Comparison of ENCODE assay signal across 17 cellular contexts in the genomic region with DNA sequence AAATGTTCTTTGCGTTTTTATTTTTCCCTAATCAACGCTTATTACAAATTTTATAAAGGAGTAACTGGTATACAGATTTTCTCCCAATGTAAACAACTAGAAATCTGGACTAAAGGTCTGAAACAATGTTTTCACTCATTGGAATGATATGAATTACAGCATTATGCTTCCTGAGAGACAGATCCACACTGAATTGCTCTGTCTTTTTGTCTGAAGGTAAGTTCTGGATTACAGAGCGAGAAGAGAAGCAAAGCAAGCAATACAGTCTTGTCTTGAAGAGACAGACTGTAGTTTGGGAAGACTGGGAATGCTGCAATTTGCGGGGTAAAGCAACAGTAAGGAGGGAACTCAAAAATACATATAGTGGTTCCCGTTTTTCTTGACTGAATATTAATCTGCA.
DNase-seq lines count a peak whose midpoint lies in the region; FAIRE-seq and TF ChIP-seq lines count a peak whose summit lies in the region.
"Had no signal": no experiment of that assay in that cellular context is flagged by ENCODE, and none has a peak within 500 bp of the region (broad histone marks: within the 10 kb centered on the region; RNA-seq: fewer than 3 reads in every experiment).

No MANE protein-coding gene starts in this region.

- no peak overlapping the region for H2AK5ac ChIP-seq in H1 (ENCODE audit: low read depth, low read length)

- H4K91ac ChIP-seq in H1 (replicated peaks; ENCODE audit: insufficient read length, low read length), result no peak overlapping the region

- no peak overlapping the region for H3K14ac ChIP-seq in H1 (ENCODE audit: insufficient read length)

- no peak overlapping the region for H3K56ac ChIP-seq in H1 (replicated peaks; ENCODE audit: insufficient read length, low read depth, low read length)

- H2AFZ ChIP-seq in H1 (ENCODE audit: low read length) (0 out of 2 replicates have a peak overlapping the region, but pooled peaks have one; percentile 48), neural progenitor cell (replicated peaks) (peak overlapping the region; percentile 38)

- H3K27ac Mint-ChIP-seq in neural progenitor cell, result no peak overlapping the region
- H3K27ac Mint-ChIP-seq: CD4-positive, alpha-beta memory T cell had no signal

- H3K27me3 Mint-ChIP-seq in neural progenitor cell (ENCODE audit: insufficient read depth, low read depth), result peaks cover 5% of the 10 kb centered on the region
- H3K27me3 Mint-ChIP-seq: CD4-positive, alpha-beta memory T cell had no signal

- H3K9me3 Mint-ChIP-seq in neural progenitor cell, result peaks cover 14% of the 10 kb centered on the region

- POLR2A ChIA-PET in H1 (lab: Charles Lee; ENCODE audit: partially characterized antibody), result no interaction called here

- H3K4me1 ChIP-seq in H1 (replicated peaks in 1 of 4; ENCODE audit: control insufficient read depth in 3 of 4, insufficient read depth in 4 of 4, low read length in 3 of 4), result no peaks in the 10 kb centered on the region; a peak in 1 of 7 replicates
- H3K4me1 ChIP-seq in neural progenitor cell, result no peaks in the 10 kb centered on the region
- H3K4me1 ChIP-seq: BE2C had no signal

- no peaks in the 10 kb centered on the region for H3K23me2 ChIP-seq in H1 (ENCODE audit: low read depth, low read length)

- no peak for FAIRE-seq in H1 (lab: Jason Lieb, UNC)
- FAIRE-seq: A204.1, D721Med, GM12892, GM19239 had no signal

- H4K5ac ChIP-seq in H1 (ENCODE audit: insufficient read length, low read depth, low read length), result no peak overlapping the region

- H3K36me3 ChIP-seq in H1 (ENCODE audit: control insufficient read depth in 2 of 4, insufficient read depth in 4 of 4, low read length in 3 of 4) (no peaks in the 10 kb centered on the region; a peak in 1 of 8 replicates), neural progenitor cell (no peaks in the 10 kb centered on the region)
- H3K36me3 ChIP-seq: BE2C had no signal

- WGBS in H1 (ENCODE audit: extremely low coverage in 1 of 2, insufficient coverage in 1 of 2, insufficient read length in 1 of 2, insufficient replicate concordance in 2 of 2, low coverage in 1 of 2, low lambda C conversion rate in 2 of 2, missing lambda C conversion rate in 1 of 2), 2 experiments, result 94% methylated on average over 5 of the region's 5 CpGs; no CpG with 5 or more reads in 1 of the 2 experiments

- H3K18ac ChIP-seq in H1 (ENCODE audit: extremely low read depth, low read length), result no peak overlapping the region

- CTCF ChIA-PET in H1 (lab: Charles Lee; ENCODE audit: partially characterized antibody), result no interaction called here

- H3K27me3 ChIP-seq in H1 (replicated peaks in 1 of 4; ENCODE audit: control insufficient read depth in 3 of 4, extremely low read depth in 1 of 4, insufficient read depth in 3 of 4, low read length in 3 of 4) (peaks cover 0 to 1% (median 0%) of the 10 kb centered on the region in 4 experiments; a peak in 1 of 7 replicates), neural progenitor cell (no peaks in the 10 kb centered on the region)
- H3K27me3 ChIP-seq: BE2C had no signal

- no peaks in the 10 kb centered on the region for H3K79me1 ChIP-seq in H1 (ENCODE audit: low read depth, low read length)

- H3K27ac ChIP-seq in H1 (ENCODE audit: low read depth, low read length), result no peak overlapping the region
- no peak overlapping the region for H3K27ac ChIP-seq in neural progenitor cell
- H3K27ac ChIP-seq: C4-2B had no signal

- H3K4me3 ChIP-seq in H1 (ENCODE audit: extremely low read depth in 1 of 4, insufficient read depth in 2 of 4, low read depth in 3 of 4, low read length in 4 of 4) (no peak overlapping the region), neural progenitor cell (no peak overlapping the region)

- H2BK15ac ChIP-seq in H1 (ENCODE audit: low read length), result no peak overlapping the region

- H3K23ac ChIP-seq in H1 (ENCODE audit: insufficient read length), result no peak overlapping the region

- no peak overlapping the region for H2BK20ac ChIP-seq in H1 (ENCODE audit: low read length)

- H3K4me2 ChIP-seq in H1 (ENCODE audit: insufficient read depth in 1 of 2, low read depth in 2 of 2, low read length in 2 of 2), result no peak overlapping the region
- no peak overlapping the region for H3K4me2 ChIP-seq in neural progenitor cell

- no peak overlapping the region for H4K8ac ChIP-seq in H1 (ENCODE audit: extremely low read depth, insufficient read depth, low read length)

- H3K79me2 ChIP-seq in H1 (ENCODE audit: control insufficient read depth in 1 of 2, insufficient read depth in 2 of 2, low read length in 2 of 2), result no peaks in the 10 kb centered on the region
- no peaks in the 10 kb centered on the region for H3K79me2 ChIP-seq in neural progenitor cell (ENCODE audit: low read depth)

- H3K36me3 Mint-ChIP-seq in neural progenitor cell, result no peaks in the 10 kb centered on the region
- H3K36me3 Mint-ChIP-seq: CD4-positive, alpha-beta memory T cell had no signal

- H2BK120ac ChIP-seq in H1 (replicated peaks; ENCODE audit: low read depth, low read length), result no peak overlapping the region

- H4K20me1 ChIP-seq in H1 (replicated peaks in 1 of 2; ENCODE audit: control insufficient read depth in 1 of 2, insufficient read depth in 2 of 2, low read length in 2 of 2) (no peaks in the 10 kb centered on the region), neural progenitor cell (ENCODE audit: low read depth) (no peaks in the 10 kb centered on the region)

- no peak for TF ChIP-seq EP300 in H1 (IDR thresholded peaks at IDR 0.05; ENCODE audit: borderline replicate concordance in 1 of 2, low read depth in 2 of 2, low read length in 2 of 2)

- no peak overlapping the region for H3K4ac ChIP-seq in H1 (replicated peaks; ENCODE audit: insufficient read length, low read depth, low read length)

- H3K9ac ChIP-seq in H1 (replicated peaks in 1 of 4; ENCODE audit: extremely low read depth in 1 of 4, low read depth in 3 of 4, low read length in 3 of 4), result no peak overlapping the region
- no peak overlapping the region for H3K9ac ChIP-seq in neural progenitor cell

- no peaks in the 10 kb centered on the region for H3K4me1 Mint-ChIP-seq in neural progenitor cell
- H3K4me1 Mint-ChIP-seq: CD4-positive, alpha-beta memory T cell had no signal

- no peak for TF ChIP-seq RAD21 in H1 (IDR thresholded peaks at IDR 0.05 in 1 of 2, conservative IDR thresholded peaks at IDR 0.05 in 1 of 2; ENCODE audit: low read depth in 2 of 2, low read length in 2 of 2)

- DNase-seq in NCI-H69 (lab: John Stamatoyannopoulos, UW) (peak; percentile 1), H1 (ENCODE audit: low read depth in 1 of 2, low spot score in 2 of 2) (no peak), neural progenitor cell (ENCODE audit: low spot score) (no peak), T-helper 9 cell (no peak), germinal center (ENCODE audit: low spot score) (no peak), NCI-H748 (lab: John Stamatoyannopoulos, UW; ENCODE audit: unreplicated experiment) (no peak)
- no peak for DNase-seq in activated CD4-positive, CD25-positive, alpha-beta regulatory T cell treated with anti-CD3 and anti-CD28 coated beads, Interleukin-2, amount 50 U/mL, for 72 hours
- DNase-seq: BE2C; CD4-positive, alpha-beta memory T cell; COR-L47; DND-41; GDM1 had no signal

- no peak overlapping the region for H3K4me3 Mint-ChIP-seq in neural progenitor cell
- H3K4me3 Mint-ChIP-seq: CD4-positive, alpha-beta memory T cell had no signal

- H2BK12ac ChIP-seq in H1 (ENCODE audit: low read depth, low read length), result no peak overlapping the region

- no peak overlapping the region for H2BK5ac ChIP-seq in H1 (ENCODE audit: low read depth, low read length)

- H3K9me3 ChIP-seq in H1 (ENCODE audit: insufficient read depth in 2 of 2, low read depth in 1 of 2, low read length in 1 of 2), result peaks cover 7 to 13% of the 10 kb centered on the region in 2 experiments; a peak in 3 of 4 replicates
- no peaks in the 10 kb centered on the region for H3K9me3 ChIP-seq in neural progenitor cell (ENCODE audit: low read depth)
- H3K9me3 ChIP-seq: BE2C had no signal

- no peak for TF ChIP-seq CTCF in H1 (IDR thresholded peaks at IDR 0.05; ENCODE audit: control extremely low read depth in 1 of 3, insufficient read depth in 1 of 3, low read depth in 1 of 3, low read length in 3 of 3)
- no peak for TF ChIP-seq CTCF in neural progenitor cell (IDR thresholded peaks at IDR 0.05)

- no peak for TF ChIP-seq POLR2A in H1 (IDR thresholded peaks at IDR 0.05; ENCODE audit: control extremely low read depth in 1 of 2, low read depth in 2 of 2, low read length in 2 of 2)

- H3F3A ChIP-seq in neural progenitor cell (ENCODE audit: low read depth), result no peaks in the 10 kb centered on the region

TF ChIP-seq in H1, 55 proteins besides CTCF, POLR2A, EP300 and RAD21:
- TF ChIP-seq SUZ12 (IDR thresholded peaks at IDR 0.05; ENCODE audit: low read length), result no peak
- TF ChIP-seq RFX5 (IDR thresholded peaks at IDR 0.05; ENCODE audit: borderline replicate concordance, low read depth, low read length), result no peak
